In genomic region chr12:89082354-89082753, GRCh38 we compare ENCODE assay signal across 1 cellular context.
TF ChIP-seq lines count a peak whose summit lies in the region.

No MANE protein-coding gene starts in this region.

TF ChIP-seq in GM23338, 12 proteins besides CTCF, POLR2A, EP300 and RAD21 (continued from another document):
- TF ChIP-seq, protein P1, sequence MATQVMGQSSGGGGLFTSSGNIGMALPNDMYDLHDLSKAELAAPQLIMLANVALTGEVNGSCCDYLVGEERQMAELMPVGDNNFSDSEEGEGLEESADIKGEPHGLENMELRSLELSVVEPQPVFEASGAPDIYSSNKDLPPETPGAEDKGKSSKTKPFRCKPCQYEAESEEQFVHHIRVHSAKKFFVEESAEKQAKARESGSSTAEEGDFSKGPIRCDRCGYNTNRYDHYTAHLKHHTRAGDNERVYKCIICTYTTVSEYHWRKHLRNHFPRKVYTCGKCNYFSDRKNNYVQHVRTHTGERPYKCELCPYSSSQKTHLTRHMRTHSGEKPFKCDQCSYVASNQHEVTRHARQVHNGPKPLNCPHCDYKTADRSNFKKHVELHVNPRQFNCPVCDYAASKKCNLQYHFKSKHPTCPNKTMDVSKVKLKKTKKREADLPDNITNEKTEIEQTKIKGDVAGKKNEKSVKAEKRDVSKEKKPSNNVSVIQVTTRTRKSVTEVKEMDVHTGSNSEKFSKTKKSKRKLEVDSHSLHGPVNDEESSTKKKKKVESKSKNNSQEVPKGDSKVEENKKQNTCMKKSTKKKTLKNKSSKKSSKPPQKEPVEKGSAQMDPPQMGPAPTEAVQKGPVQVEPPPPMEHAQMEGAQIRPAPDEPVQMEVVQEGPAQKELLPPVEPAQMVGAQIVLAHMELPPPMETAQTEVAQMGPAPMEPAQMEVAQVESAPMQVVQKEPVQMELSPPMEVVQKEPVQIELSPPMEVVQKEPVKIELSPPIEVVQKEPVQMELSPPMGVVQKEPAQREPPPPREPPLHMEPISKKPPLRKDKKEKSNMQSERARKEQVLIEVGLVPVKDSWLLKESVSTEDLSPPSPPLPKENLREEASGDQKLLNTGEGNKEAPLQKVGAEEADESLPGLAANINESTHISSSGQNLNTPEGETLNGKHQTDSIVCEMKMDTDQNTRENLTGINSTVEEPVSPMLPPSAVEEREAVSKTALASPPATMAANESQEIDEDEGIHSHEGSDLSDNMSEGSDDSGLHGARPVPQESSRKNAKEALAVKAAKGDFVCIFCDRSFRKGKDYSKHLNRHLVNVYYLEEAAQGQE (IDR thresholded peaks at IDR 0.05; ENCODE audit: unreplicated experiment): no peak
- TF ChIP-seq EZH2phosphoT487 (IDR thresholded peaks at IDR 0.05; ENCODE audit: unreplicated experiment) (no peak), POLR2AphosphoS5 (IDR thresholded peaks at IDR 0.05; ENCODE audit: low read depth) (no peak), JUNB (IDR thresholded peaks at IDR 0.05; ENCODE audit: unreplicated experiment) (no peak), STAT1 (IDR thresholded peaks at IDR 0.05; ENCODE audit: unreplicated experiment) (no peak), ZNF114 (CRISPR knock-in tag; IDR thresholded peaks at IDR 0.05) (no peak), CREB1 (CRISPR knock-in tag; IDR thresholded peaks at IDR 0.05; ENCODE audit: low read depth) (no peak), ZNF331 (CRISPR knock-in tag; IDR thresholded peaks at IDR 0.05; ENCODE audit: low read depth) (no peak), EZH2 (IDR thresholded peaks at IDR 0.05; ENCODE audit: low read depth, unreplicated experiment) (no peak)
- TF ChIP-seq, protein P2, sequence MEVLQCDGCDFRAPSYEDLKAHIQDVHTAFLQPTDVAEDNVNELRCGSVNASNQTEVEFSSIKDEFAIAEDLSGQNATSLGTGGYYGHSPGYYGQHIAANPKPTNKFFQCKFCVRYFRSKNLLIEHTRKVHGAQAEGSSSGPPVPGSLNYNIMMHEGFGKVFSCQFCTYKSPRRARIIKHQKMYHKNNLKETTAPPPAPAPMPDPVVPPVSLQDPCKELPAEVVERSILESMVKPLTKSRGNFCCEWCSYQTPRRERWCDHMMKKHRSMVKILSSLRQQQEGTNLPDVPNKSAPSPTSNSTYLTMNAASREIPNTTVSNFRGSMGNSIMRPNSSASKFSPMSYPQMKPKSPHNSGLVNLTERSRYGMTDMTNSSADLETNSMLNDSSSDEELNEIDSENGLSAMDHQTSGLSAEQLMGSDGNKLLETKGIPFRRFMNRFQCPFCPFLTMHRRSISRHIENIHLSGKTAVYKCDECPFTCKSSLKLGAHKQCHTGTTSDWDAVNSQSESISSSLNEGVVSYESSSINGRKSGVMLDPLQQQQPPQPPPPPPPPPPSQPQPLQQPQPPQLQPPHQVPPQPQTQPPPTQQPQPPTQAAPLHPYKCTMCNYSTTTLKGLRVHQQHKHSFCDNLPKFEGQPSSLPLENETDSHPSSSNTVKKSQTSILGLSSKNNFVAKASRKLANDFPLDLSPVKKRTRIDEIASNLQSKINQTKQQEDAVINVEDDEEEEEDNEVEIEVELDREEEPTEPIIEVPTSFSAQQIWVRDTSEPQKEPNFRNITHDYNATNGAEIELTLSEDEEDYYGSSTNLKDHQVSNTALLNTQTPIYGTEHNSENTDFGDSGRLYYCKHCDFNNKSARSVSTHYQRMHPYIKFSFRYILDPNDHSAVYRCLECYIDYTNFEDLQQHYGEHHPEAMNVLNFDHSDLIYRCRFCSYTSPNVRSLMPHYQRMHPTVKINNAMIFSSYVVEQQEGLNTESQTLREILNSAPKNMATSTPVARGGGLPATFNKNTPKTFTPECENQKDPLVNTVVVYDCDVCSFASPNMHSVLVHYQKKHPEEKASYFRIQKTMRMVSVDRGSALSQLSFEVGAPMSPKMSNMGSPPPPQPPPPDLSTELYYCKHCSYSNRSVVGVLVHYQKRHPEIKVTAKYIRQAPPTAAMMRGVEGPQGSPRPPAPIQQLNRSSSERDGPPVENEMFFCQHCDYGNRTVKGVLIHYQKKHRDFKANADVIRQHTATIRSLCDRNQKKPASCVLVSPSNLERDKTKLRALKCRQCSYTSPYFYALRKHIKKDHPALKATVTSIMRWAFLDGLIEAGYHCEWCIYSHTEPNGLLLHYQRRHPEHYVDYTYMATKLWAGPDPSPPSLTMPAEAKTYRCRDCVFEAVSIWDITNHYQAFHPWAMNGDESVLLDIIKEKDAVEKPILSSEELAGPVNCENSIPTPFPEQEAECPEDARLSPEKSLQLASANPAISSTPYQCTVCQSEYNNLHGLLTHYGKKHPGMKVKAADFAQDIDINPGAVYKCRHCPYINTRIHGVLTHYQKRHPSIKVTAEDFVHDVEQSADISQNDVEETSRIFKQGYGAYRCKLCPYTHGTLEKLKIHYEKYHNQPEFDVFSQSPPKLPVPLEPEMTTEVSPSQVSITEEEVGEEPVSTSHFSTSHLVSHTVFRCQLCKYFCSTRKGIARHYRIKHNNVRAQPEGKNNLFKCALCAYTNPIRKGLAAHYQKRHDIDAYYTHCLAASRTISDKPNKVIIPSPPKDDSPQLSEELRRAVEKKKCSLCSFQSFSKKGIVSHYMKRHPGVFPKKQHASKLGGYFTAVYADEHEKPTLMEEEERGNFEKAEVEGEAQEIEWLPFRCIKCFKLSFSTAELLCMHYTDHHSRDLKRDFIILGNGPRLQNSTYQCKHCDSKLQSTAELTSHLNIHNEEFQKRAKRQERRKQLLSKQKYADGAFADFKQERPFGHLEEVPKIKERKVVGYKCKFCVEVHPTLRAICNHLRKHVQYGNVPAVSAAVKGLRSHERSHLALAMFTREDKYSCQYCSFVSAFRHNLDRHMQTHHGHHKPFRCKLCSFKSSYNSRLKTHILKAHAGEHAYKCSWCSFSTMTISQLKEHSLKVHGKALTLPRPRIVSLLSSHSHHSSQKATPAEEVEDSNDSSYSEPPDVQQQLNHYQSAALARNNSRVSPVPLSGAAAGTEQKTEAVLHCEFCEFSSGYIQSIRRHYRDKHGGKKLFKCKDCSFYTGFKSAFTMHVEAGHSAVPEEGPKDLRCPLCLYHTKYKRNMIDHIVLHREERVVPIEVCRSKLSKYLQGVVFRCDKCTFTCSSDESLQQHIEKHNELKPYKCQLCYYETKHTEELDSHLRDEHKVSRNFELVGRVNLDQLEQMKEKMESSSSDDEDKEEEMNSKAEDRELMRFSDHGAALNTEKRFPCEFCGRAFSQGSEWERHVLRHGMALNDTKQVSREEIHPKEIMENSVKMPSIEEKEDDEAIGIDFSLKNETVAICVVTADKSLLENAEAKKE (CRISPR knock-in tag; IDR thresholded peaks at IDR 0.05): no peak
